Comparison of ENCODE assay signal across 13 cellular contexts in genomic region chr1:234770924-234771540, GRCh38.
DNase-seq lines count a peak whose midpoint lies in the region; ATAC-seq and TF ChIP-seq lines count a peak whose summit lies in the region.
"Had no signal": no experiment of that assay in that cellular context is flagged by ENCODE, and none has a peak within 500 bp of the region (broad histone marks: within the 10 kb centered on the region; RNA-seq: fewer than 3 reads in every experiment).

No MANE protein-coding gene starts in this region.

- peaks cover 15% of the 10 kb centered on the region for H3K4me1 ChIP-seq in smooth muscle cell (ENCODE audit: low read depth)

- no peak overlapping the region for H2AFZ ChIP-seq in smooth muscle cell (ENCODE audit: low read depth)

- H3K36me3 ChIP-seq in smooth muscle cell (ENCODE audit: low read depth) (no peaks in the 10 kb centered on the region), H7 (replicated peaks; ENCODE audit: control insufficient read depth, insufficient read depth, low read length) (no peaks in the 10 kb centered on the region)
- H3K36me3 ChIP-seq: heart right ventricle, lower lobe of right lung had no signal

- peaks cover 4% of the 10 kb centered on the region for H3K9me3 Mint-ChIP-seq in activated CD4-positive, alpha-beta T cell treated with anti-CD3 and anti-CD28 coated beads, Interleukin-2, amount 10 ng/mL, durations not matched to agents 24 days and 14 days
- H3K9me3 Mint-ChIP-seq in activated B cell treated with CpG ODN at 0.5 μM for 24 hours (no peaks in the 10 kb centered on the region), glutamatergic neuron (ENCODE audit: unreplicated experiment) (peaks cover 22% of the 10 kb centered on the region)

- H3K4me3 ChIP-seq in smooth muscle cell, result no peak overlapping the region
- no peak overlapping the region for H3K4me3 ChIP-seq in H7 (ENCODE audit: insufficient read depth, low read depth, low read length)
- H3K4me3 ChIP-seq: heart right ventricle, lower lobe of right lung had no signal

- no peak for DNase-seq in activated CD4-positive, alpha-beta T cell treated with anti-CD3 and anti-CD28 coated beads, Interleukin-2, amount 10 ng/mL, durations not matched to agents 24 days and 14 days
- DNase-seq in activated CD4-positive, alpha-beta T cell treated with anti-CD3 and anti-CD28 coated beads, Interleukin-2, amount 50 U/mL, for 1 hour, result no peak
- DNase-seq in activated B cell treated with CpG ODN at 0.5 μM for 24 hours (no peak), glutamatergic neuron (no peak), smooth muscle cell (lab: John Stamatoyannopoulos, UW; ENCODE audit: unreplicated experiment) (no peak), NCI-H2196 (lab: John Stamatoyannopoulos, UW; ENCODE audit: unreplicated experiment) (no peak), H7 (no peak), 8988T (no peak)
- DNase-seq: ACHN; effector CD8-positive, alpha-beta T cell; heart right ventricle; lower lobe of right lung; right cardiac atrium had no signal

- POLR2A ChIA-PET in activated B cell treated with CpG ODN at 0.5 μM for 24 hours (lab: Charles Lee), result interaction anchor here (0.7 to 4.4 kb wide), 18 partner anchors 14 to 304 kb away, joined by 3 to 86 read pairs (median 6); partner anchors contain the start of gene IRF2BP2

- H3K4me3 Mint-ChIP-seq in activated CD4-positive, alpha-beta T cell treated with anti-CD3 and anti-CD28 coated beads, Interleukin-2, amount 10 ng/mL, durations not matched to agents 24 days and 14 days, result peak overlapping the region; percentile 65
- no peak overlapping the region for H3K4me3 Mint-ChIP-seq in activated B cell treated with CpG ODN at 0.5 μM for 24 hours
- peak overlapping the region; percentile 27 for H3K4me3 Mint-ChIP-seq in glutamatergic neuron (ENCODE audit: unreplicated experiment)

- H3K27me3 ChIP-seq in smooth muscle cell (ENCODE audit: low read depth) (no peaks in the 10 kb centered on the region), H7 (ENCODE audit: control insufficient read depth, insufficient read depth, low read length) (peaks cover 3% of the 10 kb centered on the region; the same call in 1 of the 2 replicates)
- H3K27me3 ChIP-seq: heart right ventricle had no signal

- peak overlapping the region; percentile 95 for H3K27ac ChIP-seq in smooth muscle cell (ENCODE audit: low read depth)

- H3K4me1 Mint-ChIP-seq in activated CD4-positive, alpha-beta T cell treated with anti-CD3 and anti-CD28 coated beads, Interleukin-2, amount 10 ng/mL, durations not matched to agents 24 days and 14 days, result peaks cover 61% of the 10 kb centered on the region
- H3K4me1 Mint-ChIP-seq in activated B cell treated with CpG ODN at 0.5 μM for 24 hours (peaks cover 62% of the 10 kb centered on the region), glutamatergic neuron (ENCODE audit: low read depth, unreplicated experiment) (peaks cover 46% of the 10 kb centered on the region)

- intact Hi-C loops in activated CD4-positive, alpha-beta T cell treated with anti-CD3 and anti-CD28 coated beads, Interleukin-2, amount 10 ng/mL, durations not matched to agents 24 days and 14 days (cut with micrococcal nuclease), result loop anchor here (5.0 kb wide), 2 partner anchors 106 to 269 kb away; no protein-coding TSS in a partner anchor
- intact Hi-C loops in activated B cell treated with CpG ODN at 0.5 μM for 24 hours (cut with micrococcal nuclease), result loop anchor here (5.0 kb wide), 1 partner anchor 156 kb away; no protein-coding TSS in a partner anchor

- CTCF ChIA-PET in activated B cell treated with CpG ODN at 0.5 μM for 24 hours (lab: Charles Lee), result interaction anchor here (0.7 to 1.3 kb wide), 2 partner anchors 159 to 313 kb away, joined by 3 to 9 read pairs; no protein-coding TSS in a partner anchor

- H4K20me1 ChIP-seq in smooth muscle cell (ENCODE audit: low read depth), result no peaks in the 10 kb centered on the region

- ATAC-seq in activated B cell treated with CpG ODN at 0.5 μM for 24 hours (ENCODE audit: low read depth), result no peak
- ATAC-seq: right cardiac atrium had no signal

- peaks cover 11% of the 10 kb centered on the region for H3K36me3 Mint-ChIP-seq in activated CD4-positive, alpha-beta T cell treated with anti-CD3 and anti-CD28 coated beads, Interleukin-2, amount 10 ng/mL, durations not matched to agents 24 days and 14 days (ENCODE audit: low read depth)
- H3K36me3 Mint-ChIP-seq in activated B cell treated with CpG ODN at 0.5 μM for 24 hours (ENCODE audit: low read depth), result no peaks in the 10 kb centered on the region
- H3K36me3 Mint-ChIP-seq in glutamatergic neuron (ENCODE audit: unreplicated experiment), result no peaks in the 10 kb centered on the region

- H3K79me2 ChIP-seq in smooth muscle cell (ENCODE audit: low read depth), result no peaks in the 10 kb centered on the region

- H3K9ac ChIP-seq in smooth muscle cell (ENCODE audit: low read depth), result no peak overlapping the region

- H3F3A ChIP-seq in smooth muscle cell (ENCODE audit: low read depth), result peaks cover 18% of the 10 kb centered on the region

- TF ChIP-seq CTCF in activated B cell treated with CpG ODN at 0.5 μM for 24 hours (IDR thresholded peaks at IDR 0.05), result no peak
- TF ChIP-seq CTCF in glutamatergic neuron (IDR thresholded peaks at IDR 0.05; ENCODE audit: partially characterized antibody, unreplicated experiment), result no peak
- TF ChIP-seq CTCF in smooth muscle cell (IDR thresholded peaks at IDR 0.05; ENCODE audit: borderline replicate concordance, insufficient read depth, poor library complexity, severe bottlenecking), result no peak

- H3K27me3 Mint-ChIP-seq in activated CD4-positive, alpha-beta T cell treated with anti-CD3 and anti-CD28 coated beads, Interleukin-2, amount 10 ng/mL, durations not matched to agents 24 days and 14 days, result no peaks in the 10 kb centered on the region
- H3K27me3 Mint-ChIP-seq in activated B cell treated with CpG ODN at 0.5 μM for 24 hours (no peaks in the 10 kb centered on the region), glutamatergic neuron (ENCODE audit: unreplicated experiment) (peaks cover 8% of the 10 kb centered on the region)

- WGBS in smooth muscle cell (ENCODE audit: low lambda C conversion rate), result 92% methylated on average over 9 of the region's 9 CpGs

- H3K27ac Mint-ChIP-seq in activated CD4-positive, alpha-beta T cell treated with anti-CD3 and anti-CD28 coated beads, Interleukin-2, amount 10 ng/mL, durations not matched to agents 24 days and 14 days, result peak overlapping the region; percentile 95
- peak overlapping the region; percentile 96 for H3K27ac Mint-ChIP-seq in activated B cell treated with CpG ODN at 0.5 μM for 24 hours
- H3K27ac Mint-ChIP-seq in glutamatergic neuron (ENCODE audit: unreplicated experiment), result peak overlapping the region; percentile 96

- H3K4me2 ChIP-seq in smooth muscle cell, result peak overlapping the region; percentile 46

- H3K9me3 ChIP-seq in smooth muscle cell (replicated peaks; ENCODE audit: low read depth), result no peaks in the 10 kb centered on the region
- H3K9me3 ChIP-seq: lower lobe of right lung had no signal
